ENCODE assay signal across 1 cellular context in the genomic region with DNA sequence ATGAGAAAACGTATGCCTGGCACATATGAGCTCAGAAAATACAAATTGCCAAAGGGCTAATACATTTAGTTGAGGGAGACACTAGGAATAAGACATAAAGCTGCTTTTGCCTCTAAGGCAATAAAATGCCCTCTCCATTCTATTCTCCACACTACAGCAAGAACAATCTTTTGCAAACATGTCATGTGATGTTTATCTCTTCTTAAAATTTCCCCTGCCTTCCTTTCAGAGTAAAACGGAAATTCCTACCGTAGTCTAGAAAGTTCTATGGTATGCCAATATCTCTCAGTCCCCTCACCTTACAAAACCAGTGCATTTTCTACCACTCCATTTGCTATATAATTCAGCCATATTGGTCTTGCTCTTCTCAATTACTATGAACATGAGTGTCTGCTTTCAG.
TF ChIP-seq lines count a peak whose summit lies in the region.

No MANE protein-coding gene starts in this region.

TF ChIP-seq in K562, 482 proteins besides CTCF, POLR2A, EP300 and RAD21 (continued from another document):
- TF ChIP-seq, protein P1, sequence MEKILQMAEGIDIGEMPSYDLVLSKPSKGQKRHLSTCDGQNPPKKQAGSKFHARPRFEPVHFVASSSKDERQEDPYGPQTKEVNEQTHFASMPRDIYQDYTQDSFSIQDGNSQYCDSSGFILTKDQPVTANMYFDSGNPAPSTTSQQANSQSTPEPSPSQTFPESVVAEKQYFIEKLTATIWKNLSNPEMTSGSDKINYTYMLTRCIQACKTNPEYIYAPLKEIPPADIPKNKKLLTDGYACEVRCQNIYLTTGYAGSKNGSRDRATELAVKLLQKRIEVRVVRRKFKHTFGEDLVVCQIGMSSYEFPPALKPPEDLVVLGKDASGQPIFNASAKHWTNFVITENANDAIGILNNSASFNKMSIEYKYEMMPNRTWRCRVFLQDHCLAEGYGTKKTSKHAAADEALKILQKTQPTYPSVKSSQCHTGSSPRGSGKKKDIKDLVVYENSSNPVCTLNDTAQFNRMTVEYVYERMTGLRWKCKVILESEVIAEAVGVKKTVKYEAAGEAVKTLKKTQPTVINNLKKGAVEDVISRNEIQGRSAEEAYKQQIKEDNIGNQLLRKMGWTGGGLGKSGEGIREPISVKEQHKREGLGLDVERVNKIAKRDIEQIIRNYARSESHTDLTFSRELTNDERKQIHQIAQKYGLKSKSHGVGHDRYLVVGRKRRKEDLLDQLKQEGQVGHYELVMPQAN (IDR thresholded peaks at IDR 0.05; ENCODE audit: borderline replicate concordance) = no peak
TF ChIP-seq in K562: peak in this region for 4.
